In the genomic region with DNA sequence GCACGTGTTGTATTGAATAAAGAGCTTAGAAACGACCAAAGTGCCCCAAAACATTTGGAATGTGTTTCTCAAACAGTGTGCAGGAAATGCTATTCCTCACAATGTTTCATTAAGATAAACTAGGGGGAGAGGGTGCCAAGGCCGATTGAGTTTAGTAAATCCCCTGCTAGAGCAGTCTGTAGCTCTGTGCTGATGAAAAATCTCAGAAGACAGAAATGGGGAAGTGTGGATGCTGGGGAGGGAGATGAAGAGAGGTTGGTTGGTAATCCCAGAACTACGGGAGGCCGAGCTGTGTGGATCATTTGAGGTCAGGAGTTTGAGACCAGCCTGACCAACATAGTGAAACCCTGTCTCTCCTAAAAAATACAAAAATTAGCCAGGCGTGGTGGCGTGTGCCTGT, we compare ENCODE assay signal across 16 cellular contexts.
"Had no signal": no experiment of that assay in that cellular context is flagged by ENCODE, and none has a peak within 500 bp of the region (broad histone marks: within the 10 kb centered on the region; RNA-seq: fewer than 3 reads in every experiment).

No MANE protein-coding gene starts in this region.

- DNase-seq: activated CD8-positive, alpha-beta memory T cell treated with anti-CD3 and anti-CD28 coated beads, Interleukin-2, amount 50 U/mL, for 4 hours; activated naive CD4-positive, alpha-beta T cell; amniotic stem cell; body of pancreas; central memory CD4-positive, alpha-beta T cell; cortex of kidney; effector CD8-positive, alpha-beta T cell; kidney glomerular epithelial cell; mesendoderm; posterior cingulate gyrus had no signal

- H3K9me3 ChIP-seq: body of pancreas, neutrophil, right atrium auricular region, thyroid gland had no signal

- H3K36me3 ChIP-seq: neutrophil, right atrium auricular region, thyroid gland had no signal

- H3K36me3 Mint-ChIP-seq: WTC11 had no signal

- H3K4me3 Mint-ChIP-seq: WTC11 had no signal

- H3K27me3 ChIP-seq: right atrium auricular region, thyroid gland had no signal

- H3K27ac Mint-ChIP-seq: activated T-helper 1 cell treated with anti-CD3 and anti-CD28 coated beads, Interleukin-12 subunit alpha, Interleukin-12 subunit beta, Interleukin-2, Interleukin-4 antibody, amounts not matched to agents 30 ng/mL and 10 ng/mL and 1 ng/mL, durations not matched to agents 14 hours and 24 hours and 36 hours; WTC11 had no signal

- H3K4me3 ChIP-seq: body of pancreas, right atrium auricular region, skin epidermis, thyroid gland had no signal

- ATAC-seq: body of pancreas, WTC11 had no signal

- H3K9me3 Mint-ChIP-seq: activated T-helper 1 cell treated with anti-CD3 and anti-CD28 coated beads, Interleukin-12 subunit alpha, Interleukin-12 subunit beta, Interleukin-2, Interleukin-4 antibody, amounts not matched to agents 30 ng/mL and 10 ng/mL and 1 ng/mL, durations not matched to agents 14 hours and 24 hours and 36 hours; WTC11 had no signal

- H3K27ac ChIP-seq: body of pancreas, neutrophil, right atrium auricular region, skin epidermis, thyroid gland had no signal
